Comparison of ENCODE assay signal across 8 cellular contexts in genomic region chr11:60775420-60775961, GRCh38. TPM values are rescaled to one million over a fixed set of nuclear protein-coding genes. Genes with fewer than 3 reads are reported as not detected.
DNase-seq lines count a peak whose midpoint lies in the region; ATAC-seq and TF ChIP-seq lines count a peak whose summit lies in the region.

No MANE protein-coding gene starts in this region.

- DNase-seq in GM19238 (ENCODE audit: insufficient read length, low spot score) (peak; percentile 84), NCI-H510A (lab: John Stamatoyannopoulos, UW) (peak; percentile 56), coronary artery (ENCODE audit: low spot score) (peak; percentile 79), lower lobe of right lung (peak; percentile 74)
- peak; percentile 68 to 82 for DNase-seq in activated CD4-positive, alpha-beta T cell treated with anti-CD3 and anti-CD28 coated beads for 4 hours
- peak; percentile 49 for DNase-seq in stimulated activated CD8-positive, alpha-beta memory T cell treated with anti-CD3 and anti-CD28 coated beads, Interleukin-12 subunit alpha, Interleukin-12 subunit beta, amount 100 ng/mL, for 24 hours (ENCODE audit: extremely low read depth)

- TF ChIP-seq CTCF in coronary artery (IDR thresholded peaks at IDR 0.05) (peak; percentile 80), lower lobe of right lung (IDR thresholded peaks at IDR 0.05) (peak; percentile 87)

- intact Hi-C loops in lower lobe of right lung (cut with DNase I), result no loop called here

- H3K36me3 ChIP-seq in BLaER1, result no peaks in the 10 kb centered on the region
- no peaks in the 10 kb centered on the region for H3K36me3 ChIP-seq in lower lobe of right lung

- peak overlapping the region; percentile 15; the same call in 1 of the 2 replicates for H3K9ac ChIP-seq in BLaER1

- no peaks in the 10 kb centered on the region for H3K27me3 ChIP-seq in BLaER1
- no peaks in the 10 kb centered on the region for H3K27me3 ChIP-seq in lower lobe of right lung (ENCODE audit: low read depth)

- ATAC-seq in HG03439 (IDR thresholded peaks at IDR 0.05; ENCODE audit: unreplicated experiment), result peak; percentile 77
- ATAC-seq in lower lobe of right lung, result peak; percentile 90 to 91

- no peaks in the 10 kb centered on the region for H4K20me1 ChIP-seq in BLaER1

- no peak overlapping the region for H3K4me3 ChIP-seq in BLaER1
- no peak overlapping the region for H3K4me3 ChIP-seq in coronary artery
- H3K4me3 ChIP-seq in lower lobe of right lung, result no peak overlapping the region

- H3K27ac ChIP-seq in BLaER1 (0 out of 2 replicates have a peak overlapping the region, but pooled peaks have one; percentile 52), coronary artery (no peak overlapping the region), lower lobe of right lung (no peak overlapping the region)

- peaks cover 60% of the 10 kb centered on the region for H3K4me1 ChIP-seq in BLaER1
- peaks cover 12% of the 10 kb centered on the region for H3K4me1 ChIP-seq in lower lobe of right lung

- H3K4me2 ChIP-seq in BLaER1, result peak overlapping the region; percentile 77

- H3K9me3 ChIP-seq in BLaER1 (no peaks in the 10 kb centered on the region), lower lobe of right lung (no peaks in the 10 kb centered on the region)

RNA-seq across cellular contexts. Expression of gene MS4A10, which starts 9.6 kb away (rescaled TPM):
- total RNA-seq in lower lobe of right lung, result not detected

RNA-seq across cellular contexts. Expression of gene MS4A15, which starts 18.8 kb away (rescaled TPM):
- 113 TPM for total RNA-seq in lower lobe of right lung

RNA-seq across cellular contexts. Expression of gene MS4A18, which starts 51.0 kb away (rescaled TPM):
- total RNA-seq in lower lobe of right lung, result not detected
